Comparison of ENCODE assay signal across 27 cellular contexts in the genomic region with DNA sequence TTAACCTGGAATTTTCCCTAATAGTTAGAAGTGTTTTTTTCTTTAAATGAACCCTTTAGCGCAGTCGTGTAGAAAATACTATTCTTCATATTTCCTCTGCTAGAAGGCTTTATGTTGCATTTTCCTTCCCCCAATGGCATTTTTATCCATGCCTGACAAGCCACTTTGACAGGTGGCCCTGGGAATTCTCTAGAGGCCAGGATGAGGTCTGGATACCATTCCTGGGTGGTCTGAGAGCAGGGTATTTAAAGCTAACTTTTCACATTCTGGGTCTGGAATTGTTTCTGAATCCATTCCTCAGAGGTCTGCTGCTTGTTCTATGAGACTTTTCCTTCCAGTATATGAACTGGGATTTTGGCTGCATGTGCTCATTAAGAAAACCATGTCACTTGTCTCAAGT. TPM values are rescaled to one million over a fixed set of nuclear protein-coding genes. Genes with fewer than 3 reads are reported as not detected.
DNase-seq lines count a peak whose midpoint lies in the region; TF ChIP-seq lines count a peak whose summit lies in the region.
"Had no signal": no experiment of that assay in that cellular context is flagged by ENCODE, and none has a peak within 500 bp of the region (broad histone marks: within the 10 kb centered on the region; RNA-seq: fewer than 3 reads in every experiment).

No MANE protein-coding gene starts in this region.

- H3K9me3 ChIP-seq in hepatocyte (ENCODE audit: low read depth) (no peaks in the 10 kb centered on the region), osteoblast (ENCODE audit: low read depth, low read length) (no peaks in the 10 kb centered on the region)
- H3K9me3 ChIP-seq: Caco-2, psoas muscle, upper lobe of left lung had no signal

- no peaks in the 10 kb centered on the region for H3K27me3 Mint-ChIP-seq in type B pancreatic cell
- H3K27me3 Mint-ChIP-seq: activated CD4-positive, alpha-beta T cell treated with anti-CD3 and anti-CD28 coated beads for 36 hours had no signal

- no peaks in the 10 kb centered on the region for H4K20me1 ChIP-seq in hepatocyte (ENCODE audit: insufficient read depth, poor library complexity, severe bottlenecking)
- no peaks in the 10 kb centered on the region for H4K20me1 ChIP-seq in osteoblast (ENCODE audit: insufficient read depth, low read length)

- H3K4me1 Mint-ChIP-seq in type B pancreatic cell (ENCODE audit: unreplicated experiment) = peaks cover 17% of the 10 kb centered on the region
- H3K4me1 Mint-ChIP-seq: activated CD4-positive, alpha-beta T cell treated with anti-CD3 and anti-CD28 coated beads for 36 hours had no signal

- H3K4me2 ChIP-seq in hepatocyte (peak overlapping the region; percentile 47), osteoblast (ENCODE audit: insufficient read depth, low read length) (peak overlapping the region; percentile 77)

- no peaks in the 10 kb centered on the region for H3K27me3 ChIP-seq in hepatocyte
- no peaks in the 10 kb centered on the region for H3K27me3 ChIP-seq in osteoblast (ENCODE audit: insufficient read depth, low read length)
- H3K27me3 ChIP-seq: upper lobe of left lung had no signal

- H3K4me1 ChIP-seq in hepatocyte (ENCODE audit: insufficient read depth) = peaks cover 8% of the 10 kb centered on the region
- H3K4me1 ChIP-seq in osteoblast (ENCODE audit: insufficient read depth, low read length) = peaks cover 8% of the 10 kb centered on the region
- H3K4me1 ChIP-seq: Caco-2, psoas muscle had no signal

- H3K4me3 Mint-ChIP-seq in type B pancreatic cell = no peak overlapping the region
- H3K4me3 Mint-ChIP-seq: activated CD4-positive, alpha-beta T cell treated with anti-CD3 and anti-CD28 coated beads for 36 hours; T-helper 2 cell treated with Interferon-gamma antibody and Interleukin-4, amounts not matched to agents 5 μg/mL and 100 μg/mL, for 36 hours had no signal

- TF ChIP-seq CTCF in hepatocyte (IDR thresholded peaks at IDR 0.05; ENCODE audit: poor library complexity) = no peak
- no peak for TF ChIP-seq CTCF in osteoblast (IDR thresholded peaks at IDR 0.05; ENCODE audit: extremely low read depth, low read depth, low read length)
- no peak for TF ChIP-seq CTCF in type B pancreatic cell (conservative IDR thresholded peaks at IDR 0.05)

- DNase-seq in SK-N-DZ (ENCODE audit: low spot score) = peak; percentile 59
- DNase-seq in hepatocyte (ENCODE audit: low spot score) = no peak
- peak; percentile 59 for DNase-seq in osteoblast (ENCODE audit: insufficient read length, low spot score, missing footprints)
- no peak for DNase-seq in type B pancreatic cell (ENCODE audit: extremely low spot score, unreplicated experiment)
- no peak for DNase-seq in NCI-H82 (lab: John Stamatoyannopoulos, UW)
- no peak for DNase-seq in stimulated activated CD4-positive, alpha-beta T cell treated with anti-CD3 and anti-CD28 coated beads, Interleukin-12 subunit alpha, Interleukin-12 subunit beta, amount 100 ng/mL, for 4 hours
- DNase-seq in activated T-cell treated with anti-CD3 and anti-CD28 coated beads, Interleukin-2, amount 50 U/mL, for 48 hours = no peak
- DNase-seq: activated CD4-positive, alpha-beta T cell treated with anti-CD3 and anti-CD28 coated beads for 36 hours; activated gamma-delta T cell treated with Interleukin-2 at 50 U/mL for 16 hours; activated T-cell treated with anti-CD3 and anti-CD28 coated beads for 4 hours; Caco-2; cerebellar nuclear complex; dorsolateral prefrontal cortex; GDM1; HCEC 1CT; KBM-7; NCI-H1105; NCI-H526 treated with DMSO at 0.1 percent for 48 hours; stimulated activated CD4-positive, alpha-beta T cell treated with anti-CD3 and anti-CD28 coated beads, Interleukin-2, amount 100 ng/mL, for 24 hours; upper lobe of left lung had no signal

- peak overlapping the region; percentile 5 for H2AFZ ChIP-seq in hepatocyte
- H2AFZ ChIP-seq in osteoblast (ENCODE audit: low read length) = peak overlapping the region; percentile 60

- no peaks in the 10 kb centered on the region for H3K9me2 ChIP-seq in hepatocyte (replicated peaks; ENCODE audit: insufficient read depth)

- H3K36me3 ChIP-seq in hepatocyte (replicated peaks; ENCODE audit: insufficient read depth, low read depth) = no peaks in the 10 kb centered on the region
- H3K36me3 ChIP-seq in osteoblast (ENCODE audit: insufficient read depth, low read length) = no peaks in the 10 kb centered on the region
- H3K36me3 ChIP-seq: left ventricle myocardium inferior, upper lobe of left lung had no signal

- WGBS in hepatocyte (ENCODE audit: low lambda C conversion rate, missing lambda C conversion rate) = 73% methylated on average over 2 of the region's 2 CpGs

- H3K27ac ChIP-seq in hepatocyte (peak overlapping the region; percentile 82), osteoblast (ENCODE audit: low read depth, low read length) (no peak overlapping the region)
- H3K27ac ChIP-seq: C4-2B, dorsolateral prefrontal cortex, psoas muscle, upper lobe of left lung had no signal

- H3K36me3 Mint-ChIP-seq in type B pancreatic cell = no peaks in the 10 kb centered on the region

- H3K9me3 Mint-ChIP-seq in type B pancreatic cell = peaks cover 9% of the 10 kb centered on the region
- H3K9me3 Mint-ChIP-seq: T-helper 2 cell treated with Interferon-gamma antibody and Interleukin-4, amounts not matched to agents 5 μg/mL and 100 μg/mL, for 36 hours had no signal

- H3K4me3 ChIP-seq in hepatocyte = no peak overlapping the region
- H3K4me3 ChIP-seq in osteoblast (ENCODE audit: insufficient read depth, low read length) = no peak overlapping the region
- H3K4me3 ChIP-seq: dorsolateral prefrontal cortex, left ventricle myocardium inferior, psoas muscle, skin epidermis, upper lobe of left lung had no signal

- H3K79me2 ChIP-seq in hepatocyte (no peaks in the 10 kb centered on the region), osteoblast (ENCODE audit: insufficient read depth, low read length) (no peaks in the 10 kb centered on the region)

- peak overlapping the region; percentile 73 for H3K27ac Mint-ChIP-seq in type B pancreatic cell
- H3K27ac Mint-ChIP-seq: activated CD4-positive, alpha-beta T cell treated with anti-CD3 and anti-CD28 coated beads for 36 hours; T-helper 2 cell treated with Interferon-gamma antibody and Interleukin-4, amounts not matched to agents 5 μg/mL and 100 μg/mL, for 36 hours had no signal

RNA-seq across cellular contexts. Expression of a gene that starts 31.2 kb away (rescaled TPM):
- polyA plus RNA-seq in SK-N-DZ (2014; cell fraction: cytosol; rRNA removed) = 9.1 and 11.6 TPM in 2 replicates
- 13.5 and 17.6 TPM in 2 replicates for polyA plus RNA-seq in SK-N-DZ (2014; cell fraction: nucleus; rRNA removed)
- total RNA-seq in hepatocyte (102 and 117 TPM in 2 replicates), osteoblast (316 and 373 TPM in 2 replicates), type B pancreatic cell (ENCODE audit: low replicate concordance) (4.8 and 215 TPM in 2 replicates)
- 30.1 and 36.3 TPM in 2 replicates for polyA plus RNA-seq in hepatocyte
- total RNA-seq: activated CD4-positive, alpha-beta T cell treated with anti-CD3 and anti-CD28 coated beads for 36 hours; HT-29; MCF 10A had no signal

Comparison
In these comparisons a context has a peak if more than half of its experiments do, and no peak if none do; other contexts are left out.
1. DNase-seq: peak in SK-N-DZ (single experiment) and osteoblast (single experiment); none in hepatocyte (single experiment), type B pancreatic cell (single experiment), NCI-H82 (single experiment), stimulated activated CD4-positive, alpha-beta T cell treated with anti-CD3 and anti-CD28 coated beads, Interleukin-12 subunit alpha, Interleukin-12 subunit beta, amount 100 ng/mL, for 4 hours (single experiment) and activated T-cell treated with anti-CD3 and anti-CD28 coated beads, Interleukin-2, amount 50 U/mL, for 48 hours (0 of 2).